Comparison of ENCODE assay signal across 8 cellular contexts in the genomic region with DNA sequence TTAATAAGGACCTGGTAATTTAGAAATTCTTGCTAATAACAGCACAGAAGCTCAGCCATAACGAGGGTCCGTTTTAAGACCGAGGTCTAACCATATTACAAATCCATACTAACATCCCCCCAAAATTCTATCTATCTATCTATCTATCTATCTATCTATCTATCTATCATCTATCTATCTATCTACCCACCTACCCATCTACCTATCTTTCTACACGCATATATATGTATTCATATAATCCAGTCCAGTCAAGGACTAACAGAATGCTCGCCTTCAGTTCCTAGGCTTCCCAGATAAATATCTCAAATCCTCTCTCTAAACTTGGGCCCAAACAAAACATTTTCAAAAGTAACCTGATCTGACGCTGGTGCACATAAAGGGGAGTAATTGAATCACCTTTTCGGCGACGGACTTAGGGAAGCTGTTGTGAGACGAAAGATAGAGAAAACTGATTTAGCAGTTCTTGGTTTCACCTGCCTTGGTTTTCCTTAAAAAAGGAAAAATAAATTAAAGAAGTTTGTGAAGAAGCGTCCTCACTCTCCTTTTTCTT. TPM values are rescaled to one million over a fixed set of nuclear protein-coding genes. Genes with fewer than 3 reads are reported as not detected.
DNase-seq lines count a peak whose midpoint lies in the region; ATAC-seq and TF ChIP-seq lines count a peak whose summit lies in the region.

No MANE protein-coding gene starts in this region.

- no peak overlapping the region for H2AK5ac ChIP-seq in trophoblast cell (ENCODE audit: low read length)

- no peak overlapping the region for H4K8ac ChIP-seq in trophoblast cell (ENCODE audit: low read depth, low read length)

- no peaks in the 10 kb centered on the region for H3K9me3 ChIP-seq in CD8-positive, alpha-beta memory T cell (ENCODE audit: low read length)
- H3K9me3 ChIP-seq in MG63 (no peaks in the 10 kb centered on the region), trophoblast cell (ENCODE audit: insufficient read depth, low read depth, low read length) (no peaks in the 10 kb centered on the region)

- no peaks in the 10 kb centered on the region for H3K9me3 Mint-ChIP-seq in CD8-positive, alpha-beta memory T cell

- H3K36me3 ChIP-seq in CD8-positive, alpha-beta memory T cell (ENCODE audit: insufficient read depth, low read length) = no peaks in the 10 kb centered on the region
- no peaks in the 10 kb centered on the region for H3K36me3 ChIP-seq in MG63
- H3K36me3 ChIP-seq in trophoblast cell (ENCODE audit: control insufficient read depth in 1 of 2, insufficient read depth in 2 of 2, low read length in 2 of 2) = no peaks in the 10 kb centered on the region

- H3K79me1 ChIP-seq in trophoblast cell (ENCODE audit: low read length) = peaks cover 1% of the 10 kb centered on the region

- peaks cover 0 to 4% of the 10 kb centered on the region in 2 donors for H3K27me3 Mint-ChIP-seq in CD8-positive, alpha-beta memory T cell

- H3K79me2 ChIP-seq in trophoblast cell (ENCODE audit: control insufficient read depth, insufficient read depth, low read length, poor library complexity) = no peaks in the 10 kb centered on the region

- WGBS in trophoblast cell (ENCODE audit: extremely low coverage, insufficient coverage, insufficient read length) = 100% methylated on average over 1 of the region's 11 CpGs

- POLR2A ChIA-PET in CD8-positive, alpha-beta memory T cell (lab: Charles Lee) = interaction anchor here (0.5 to 3.1 kb wide), 8 partner anchors 15 to 699 kb away, joined by 3 to 34 read pairs (median 5); a partner anchor contains a TSS

- H2BK5ac ChIP-seq in trophoblast cell (ENCODE audit: low read depth, low read length, poor library complexity) = no peak overlapping the region

- no peak overlapping the region for H3K4ac ChIP-seq in trophoblast cell (ENCODE audit: low read depth, low read length)

- no peaks in the 10 kb centered on the region for H3K27me3 ChIP-seq in CD8-positive, alpha-beta memory T cell (ENCODE audit: insufficient read depth, low read length, poor library complexity, severe bottlenecking)
- H3K27me3 ChIP-seq in MG63 (no peaks in the 10 kb centered on the region), trophoblast cell (ENCODE audit: insufficient read depth, low read length) (no peaks in the 10 kb centered on the region)

- H2AFZ ChIP-seq in trophoblast cell (ENCODE audit: insufficient read depth, low read length, poor library complexity) = no peak overlapping the region

- no peak overlapping the region for H4K12ac ChIP-seq in trophoblast cell (ENCODE audit: low read depth, low read length)

- no peak overlapping the region for H3K4me3 Mint-ChIP-seq in CD8-positive, alpha-beta memory T cell

- H2BK12ac ChIP-seq in trophoblast cell (ENCODE audit: low read length) = no peak overlapping the region

- no peak overlapping the region for H4K91ac ChIP-seq in trophoblast cell (ENCODE audit: low read depth, low read length)

- H3K14ac ChIP-seq in trophoblast cell (ENCODE audit: low read length) = no peak overlapping the region

- H3K4me1 ChIP-seq in CD8-positive, alpha-beta memory T cell (ENCODE audit: insufficient read depth, low read length) = peaks cover 11% of the 10 kb centered on the region
- no peaks in the 10 kb centered on the region for H3K4me1 ChIP-seq in trophoblast cell (ENCODE audit: control insufficient read depth in 1 of 2, insufficient read depth in 2 of 2, low read length in 2 of 2)

- H3K9ac ChIP-seq in trophoblast cell (ENCODE audit: low read length) = no peak overlapping the region

- peaks cover 0 to 7% (median 0%) of the 10 kb centered on the region in 3 donors for H3K36me3 Mint-ChIP-seq in CD8-positive, alpha-beta memory T cell

- peaks cover 20 to 31% (median 29%) of the 10 kb centered on the region in 3 donors for H3K4me1 Mint-ChIP-seq in CD8-positive, alpha-beta memory T cell

- ATAC-seq in GM18868 (IDR thresholded peaks at IDR 0.05; ENCODE audit: unreplicated experiment) = no peak

- no peak for DNase-seq in CD8-positive, alpha-beta memory T cell
- DNase-seq in MG63 = no peak
- DNase-seq in epithelial cell of esophagus (ENCODE audit: low read depth) = no peak
- peak in 1 of 2 donors; percentile 28 for DNase-seq in trophoblast cell
- no peak for DNase-seq in GM19238 (ENCODE audit: insufficient read length, low spot score)
- no peak for DNase-seq in RKO (ENCODE audit: low spot score)
- DNase-seq in A172 (ENCODE audit: low spot score) = no peak

- peak overlapping the region; percentile 75 for H3K4me2 ChIP-seq in trophoblast cell (ENCODE audit: low read length)

- H3K27ac Mint-ChIP-seq in CD8-positive, alpha-beta memory T cell = no peak overlapping the region

- no peak overlapping the region for H2BK120ac ChIP-seq in trophoblast cell (ENCODE audit: insufficient read depth, low read length, poor library complexity)

- no peak overlapping the region for H3K18ac ChIP-seq in trophoblast cell (ENCODE audit: low read length)

- H3K23ac ChIP-seq in trophoblast cell (ENCODE audit: low read length) = no peak overlapping the region

- H3K4me3 ChIP-seq in CD8-positive, alpha-beta memory T cell (ENCODE audit: low read length) = peak overlapping the region; percentile 89
- H3K4me3 ChIP-seq in MG63 (peak overlapping the region; percentile 53), epithelial cell of esophagus (ENCODE audit: low read length) (peak overlapping the region; percentile 76), trophoblast cell (ENCODE audit: low read depth, low read length) (no peak overlapping the region)

- TF ChIP-seq CTCF in epithelial cell of esophagus (IDR thresholded peaks at IDR 0.05; ENCODE audit: insufficient read depth, low read depth, low read length, missing control alignments) = no peak

- peak overlapping the region; percentile 64 for H3K27ac ChIP-seq in CD8-positive, alpha-beta memory T cell (ENCODE audit: low read depth, low read length)
- no peak overlapping the region for H3K27ac ChIP-seq in trophoblast cell (ENCODE audit: low read depth, low read length)

- CTCF ChIA-PET in CD8-positive, alpha-beta memory T cell (lab: Charles Lee) = interaction anchor here (1.2 to 4.1 kb wide), 7 partner anchors 16 to 230 kb away, joined by 3 to 15 read pairs (median 11); a partner anchor contains a TSS

RNA-seq across cellular contexts. Expression of a gene that starts 14.5 kb away (rescaled TPM):
- total RNA-seq in CD8-positive, alpha-beta memory T cell = 10 to 100 TPM; 90.0 to 91.4 TPM
- polyA plus RNA-seq in CD8-positive, alpha-beta memory T cell = 166 TPM
- total RNA-seq in MG63 (2014; rRNA removed; shearing (Covaris generic); ENCODE audit: low replicate concordance) = 70.7 and 71.8 TPM in 2 replicates
- 24.2 and 24.8 TPM in 2 replicates for polyA plus RNA-seq in trophoblast cell (2013)
- 101 and 106 TPM in 2 replicates for total RNA-seq in A172 (2014; rRNA removed; shearing (Covaris generic))

RNA-seq across cellular contexts. Expression of a gene that starts 44.0 kb away (rescaled TPM):
- 10 to 100 TPM; 34.5 to 36.1 TPM for total RNA-seq in CD8-positive, alpha-beta memory T cell
- polyA plus RNA-seq in CD8-positive, alpha-beta memory T cell = 39.7 TPM
- total RNA-seq in MG63 (2014; rRNA removed; shearing (Covaris generic); ENCODE audit: low replicate concordance) = 21.8 and 22.6 TPM in 2 replicates
- polyA plus RNA-seq in trophoblast cell (2013) = 18.2 and 18.3 TPM in 2 replicates
- 18.9 and 20.4 TPM in 2 replicates for total RNA-seq in A172 (2014; rRNA removed; shearing (Covaris generic))

RNA-seq across cellular contexts. Expression of a gene that starts 52.6 kb away (rescaled TPM):
- total RNA-seq in CD8-positive, alpha-beta memory T cell = under 1 TPM in 1 of 2 experiments, not detected in 1; 0.09 TPM
- not detected for polyA plus RNA-seq in CD8-positive, alpha-beta memory T cell
- total RNA-seq in MG63 (2014; rRNA removed; shearing (Covaris generic); ENCODE audit: low replicate concordance) = not detected in 2 replicates
- 0.01 TPM in 1 of 2 replicates, not detected in the other for polyA plus RNA-seq in trophoblast cell (2013)
- not detected in 2 replicates for total RNA-seq in A172 (2014; rRNA removed; shearing (Covaris generic))
